In genomic region chr22:45503816-45504702, GRCh38 we compare ENCODE assay signal across 8 cellular contexts. TPM values are rescaled to one million over a fixed set of nuclear protein-coding genes. Genes with fewer than 3 reads are reported as not detected.
DNase-seq lines count a peak whose midpoint lies in the region; ATAC-seq and TF ChIP-seq lines count a peak whose summit lies in the region.

No MANE protein-coding gene starts in this region.

- H3K27ac ChIP-seq in HL-60 (replicated peaks) (no peak overlapping the region), iPS-18a (ENCODE audit: low read length) (peak overlapping the region; percentile 88)

- POLR2A ChIA-PET in WTC11 (lab: Charles Lee), result interaction anchor here (0.6 to 1.0 kb wide), 4 partner anchors 12 to 744 kb away, joined by 3 to 4 read pairs (median 3); no protein-coding TSS in a partner anchor

- CTCF ChIA-PET in WTC11 (lab: Charles Lee), result interaction anchor here (0.6 to 2.5 kb wide), 12 partner anchors 12 to 219 kb away, joined by 3 to 14 read pairs (median 4); partner anchors contain the start of gene UPK3A

- H3K27ac Mint-ChIP-seq in WTC11, result peak overlapping the region; percentile 98

- peaks cover 2% of the 10 kb centered on the region for H3K36me3 Mint-ChIP-seq in WTC11

- H3K36me3 ChIP-seq in iPS-18a (ENCODE audit: control insufficient read depth, low read depth, low read length), result no peaks in the 10 kb centered on the region

- H3K4me1 ChIP-seq in iPS-18a (ENCODE audit: control insufficient read depth, low read depth, low read length), result peaks cover 28% of the 10 kb centered on the region

- H3K27me3 Mint-ChIP-seq in WTC11 (ENCODE audit: low read depth), result no peaks in the 10 kb centered on the region; the same call in 1 of the 2 replicates

- peak overlapping the region; percentile 91 for H3K9ac ChIP-seq in iPS-18a (ENCODE audit: low read length)

- H3K27me3 ChIP-seq in HL-60 (ENCODE audit: insufficient read depth, poor library complexity, severe bottlenecking), result peaks cover 28% of the 10 kb centered on the region
- H3K27me3 ChIP-seq in iPS-18a (ENCODE audit: control insufficient read depth, insufficient read depth, low read length), result no peaks in the 10 kb centered on the region

- TF ChIP-seq CTCF in HL-60 (IDR thresholded peaks at IDR 0.05; ENCODE audit: insufficient read depth, low read length) (no peak), WTC11 (IDR thresholded peaks at IDR 0.05) (no peak)

- ATAC-seq in WTC11 (peak; percentile 27), GM21619 (IDR thresholded peaks at IDR 0.05; ENCODE audit: unreplicated experiment) (no peak), GM19467 (IDR thresholded peaks at IDR 0.05; ENCODE audit: unreplicated experiment) (no peak)
- ATAC-seq in stimulated activated naive CD8-positive, alpha-beta T cell treated with anti-CD3 and anti-CD28 coated beads, Interleukin-15, Interleukin-2, amounts not matched to agents 100 U/mL and 50 U/mL, for 24 hours, result peak; percentile 37

- H3K4me3 Mint-ChIP-seq in WTC11, result peak overlapping the region; percentile 89

- H3K9me3 ChIP-seq in iPS-18a (ENCODE audit: control insufficient read depth, low read depth, low read length), result no peaks in the 10 kb centered on the region

- H3K4me3 ChIP-seq in HL-60 (replicated peaks; ENCODE audit: insufficient read depth, low read length) (no peak overlapping the region), iPS-18a (ENCODE audit: low read length) (peak overlapping the region; percentile 94)

- DNase-seq in HL-60 (ENCODE audit: low read depth in 1 of 2, low spot score in 1 of 2) (peak; percentile 11 to 70), WTC11 (ENCODE audit: low spot score) (peak; percentile 46), GM19240 (ENCODE audit: insufficient read length, low spot score) (no peak), T-helper 2 cell (no peak)
- DNase-seq in stimulated activated naive CD8-positive, alpha-beta T cell treated with anti-CD3 and anti-CD28 coated beads, Interleukin-15, Interleukin-2, amounts not matched to agents 100 U/mL and 50 U/mL, for 24 hours, result peak; percentile 8

- no peaks in the 10 kb centered on the region for H3K9me3 Mint-ChIP-seq in WTC11

- H3K4me1 Mint-ChIP-seq in WTC11, result peaks cover 54% of the 10 kb centered on the region

TF ChIP-seq in WTC11, 78 proteins besides CTCF, POLR2A, EP300 and RAD21:
- peak; percentile 41; the same call in 1 of the 2 replicates for TF ChIP-seq TEAD1 (CRISPR knock-in tag; IDR thresholded peaks at IDR 0.05)
- TF ChIP-seq ATF3 (CRISPR knock-in tag; conservative IDR thresholded peaks at IDR 0.05), result no peak
- TF ChIP-seq ZNF317 (CRISPR knock-in tag; IDR thresholded peaks at IDR 0.05; ENCODE audit: borderline replicate concordance, low read depth), result no peak
- TF ChIP-seq FOXK1 (CRISPR knock-in tag; IDR thresholded peaks at IDR 0.05), result 0 out of 2 replicates have a peak, but pooled peaks have one; percentile 28

RNA-seq across cellular contexts. Expression of gene FBLN1, which starts 1.4 kb away (rescaled TPM):
- 183 to 219 TPM (median 217 TPM) in 3 replicates for total RNA-seq in WTC11 (2021)

Comparison
In these comparisons a context has a peak if more than half of its experiments do, and no peak if none do; other contexts are left out.
1. DNase-seq: peak in HL-60 (2 of 2), WTC11 (single experiment) and stimulated activated naive CD8-positive, alpha-beta T cell treated with anti-CD3 and anti-CD28 coated beads, Interleukin-15, Interleukin-2, amounts not matched to agents 100 U/mL and 50 U/mL, for 24 hours (single experiment); none in GM19240 (single experiment) and T-helper 2 cell (0 of 5).
2. ATAC-seq: peak in WTC11 (single experiment) and stimulated activated naive CD8-positive, alpha-beta T cell treated with anti-CD3 and anti-CD28 coated beads, Interleukin-15, Interleukin-2, amounts not matched to agents 100 U/mL and 50 U/mL, for 24 hours (single experiment); none in GM21619 (single experiment) and GM19467 (single experiment).